Comparison of ENCODE assay signal across 1 cellular context in the genomic region with DNA sequence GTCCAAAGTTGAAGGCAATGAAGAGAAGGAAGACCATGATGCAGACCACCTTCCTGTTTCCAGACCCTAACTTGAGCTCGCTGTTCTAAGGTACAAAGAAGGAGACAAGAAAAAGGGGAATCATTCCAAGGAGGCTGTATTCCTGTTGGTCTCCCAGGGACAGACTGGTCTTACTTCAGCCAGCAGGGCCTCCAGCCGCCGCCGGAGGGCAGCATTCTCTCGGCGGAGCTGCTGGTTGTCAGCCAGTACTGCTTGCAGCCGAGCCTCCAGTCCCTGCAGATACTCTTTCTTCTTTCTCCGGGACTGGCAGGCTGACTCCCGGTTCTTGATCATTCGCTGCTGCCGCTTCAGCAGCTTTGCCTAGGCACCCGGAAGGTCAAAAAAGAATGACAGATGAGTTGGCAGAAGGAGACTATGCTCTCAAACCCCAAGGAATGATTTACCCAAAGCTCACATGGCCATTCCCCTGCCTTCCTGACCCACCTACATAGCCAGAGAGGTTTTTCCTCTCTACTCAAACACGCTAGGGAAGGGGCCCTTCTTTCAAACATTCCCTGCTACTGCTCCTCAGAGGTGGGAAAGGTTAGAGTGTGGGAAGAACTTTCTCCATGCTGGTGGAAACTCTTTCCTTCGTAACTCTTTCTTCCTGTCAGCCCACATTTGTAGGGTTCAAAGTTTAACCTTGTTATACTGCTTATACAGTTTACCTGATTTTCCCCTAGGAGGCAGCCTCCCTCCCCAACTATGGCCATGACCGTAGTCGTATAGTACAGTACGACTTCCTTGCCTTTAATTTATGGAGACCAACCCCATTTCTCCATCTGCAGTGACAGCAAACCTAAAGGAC.
TF ChIP-seq lines count a peak whose summit lies in the region.

No MANE protein-coding gene starts in this region.

TF ChIP-seq in HepG2, 621 proteins besides CTCF, POLR2A, EP300 and RAD21 (continued from another document and continues in another):
- TF ChIP-seq, protein P1, sequence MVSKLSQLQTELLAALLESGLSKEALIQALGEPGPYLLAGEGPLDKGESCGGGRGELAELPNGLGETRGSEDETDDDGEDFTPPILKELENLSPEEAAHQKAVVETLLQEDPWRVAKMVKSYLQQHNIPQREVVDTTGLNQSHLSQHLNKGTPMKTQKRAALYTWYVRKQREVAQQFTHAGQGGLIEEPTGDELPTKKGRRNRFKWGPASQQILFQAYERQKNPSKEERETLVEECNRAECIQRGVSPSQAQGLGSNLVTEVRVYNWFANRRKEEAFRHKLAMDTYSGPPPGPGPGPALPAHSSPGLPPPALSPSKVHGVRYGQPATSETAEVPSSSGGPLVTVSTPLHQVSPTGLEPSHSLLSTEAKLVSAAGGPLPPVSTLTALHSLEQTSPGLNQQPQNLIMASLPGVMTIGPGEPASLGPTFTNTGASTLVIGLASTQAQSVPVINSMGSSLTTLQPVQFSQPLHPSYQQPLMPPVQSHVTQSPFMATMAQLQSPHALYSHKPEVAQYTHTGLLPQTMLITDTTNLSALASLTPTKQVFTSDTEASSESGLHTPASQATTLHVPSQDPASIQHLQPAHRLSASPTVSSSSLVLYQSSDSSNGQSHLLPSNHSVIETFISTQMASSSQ (IDR thresholded peaks at IDR 0.05; ENCODE audit: low read depth) = no peak
- TF ChIP-seq, protein P1 (CRISPR knock-in tag; IDR thresholded peaks at IDR 0.05; ENCODE audit: borderline replicate concordance) = no peak
- TF ChIP-seq, protein P2, sequence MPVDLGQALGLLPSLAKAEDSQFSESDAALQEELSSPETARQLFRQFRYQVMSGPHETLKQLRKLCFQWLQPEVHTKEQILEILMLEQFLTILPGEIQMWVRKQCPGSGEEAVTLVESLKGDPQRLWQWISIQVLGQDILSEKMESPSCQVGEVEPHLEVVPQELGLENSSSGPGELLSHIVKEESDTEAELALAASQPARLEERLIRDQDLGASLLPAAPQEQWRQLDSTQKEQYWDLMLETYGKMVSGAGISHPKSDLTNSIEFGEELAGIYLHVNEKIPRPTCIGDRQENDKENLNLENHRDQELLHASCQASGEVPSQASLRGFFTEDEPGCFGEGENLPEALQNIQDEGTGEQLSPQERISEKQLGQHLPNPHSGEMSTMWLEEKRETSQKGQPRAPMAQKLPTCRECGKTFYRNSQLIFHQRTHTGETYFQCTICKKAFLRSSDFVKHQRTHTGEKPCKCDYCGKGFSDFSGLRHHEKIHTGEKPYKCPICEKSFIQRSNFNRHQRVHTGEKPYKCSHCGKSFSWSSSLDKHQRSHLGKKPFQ (CRISPR knock-in tag; IDR thresholded peaks at IDR 0.05; ENCODE audit: insufficient replicate concordance) = no peak
- TF ChIP-seq MYC (CRISPR knock-in tag; IDR thresholded peaks at IDR 0.05; ENCODE audit: borderline replicate concordance) (peak; percentile 83), ZNF510 (CRISPR knock-in tag; IDR thresholded peaks at IDR 0.05; ENCODE audit: low read depth) (no peak), ZNF672 (CRISPR knock-in tag; IDR thresholded peaks at IDR 0.05) (no peak), HNRNPL (IDR thresholded peaks at IDR 0.05; ENCODE audit: low read depth, low read length) (no peak), HDAC1 (CRISPR knock-in tag; IDR thresholded peaks at IDR 0.05) (peak; percentile 58; the same call in 1 of the 2 replicates), GTF2F1 (IDR thresholded peaks at IDR 0.05; ENCODE audit: low read length) (no peak), SPEN (CRISPR knock-in tag; IDR thresholded peaks at IDR 0.05; ENCODE audit: low read depth) (no peak; the same call in 1 of the 2 replicates), KLF12 (CRISPR knock-in tag; IDR thresholded peaks at IDR 0.05; ENCODE audit: borderline replicate concordance) (peak; percentile 95), ZNF10 (CRISPR knock-in tag; IDR thresholded peaks at IDR 0.05; ENCODE audit: borderline replicate concordance, low read depth) (no peak), MIXL1 (CRISPR knock-in tag; IDR thresholded peaks at IDR 0.05) (0 out of 2 replicates have a peak, but pooled peaks have one; percentile 18), ZNF724P (CRISPR knock-in tag; IDR thresholded peaks at IDR 0.05; ENCODE audit: borderline replicate concordance) (no peak; the same call in 1 of the 2 replicates), ZMYM3 (CRISPR knock-in tag; IDR thresholded peaks at IDR 0.05) (no peak), HIC2 (CRISPR knock-in tag; IDR thresholded peaks at IDR 0.05; ENCODE audit: low read depth) (no peak), ZNF792 (CRISPR knock-in tag; IDR thresholded peaks at IDR 0.05) (peak; percentile 52; the same call in 1 of the 2 replicates), PHF20 (CRISPR knock-in tag; IDR thresholded peaks at IDR 0.05) (peak; percentile 17; the same call in 1 of the 2 replicates), YEATS2 (CRISPR knock-in tag; IDR thresholded peaks at IDR 0.05; ENCODE audit: borderline replicate concordance) (peak; percentile 70; the same call in 1 of the 2 replicates), GRHL1 (CRISPR knock-in tag; conservative IDR thresholded peaks at IDR 0.05) (no peak), ZNF496 (CRISPR knock-in tag; IDR thresholded peaks at IDR 0.05; ENCODE audit: insufficient replicate concordance) (no peak), ZBTB37 (CRISPR knock-in tag; IDR thresholded peaks at IDR 0.05) (no peak), PHF8 (CRISPR knock-in tag; IDR thresholded peaks at IDR 0.05) (peak; percentile 28), SMAD9 (CRISPR knock-in tag; IDR thresholded peaks at IDR 0.05) (0 out of 2 replicates have a peak, but pooled peaks have one; percentile 33), SNAPC2 (CRISPR knock-in tag; IDR thresholded peaks at IDR 0.05) (0 out of 2 replicates have a peak, but pooled peaks have one; percentile 38), ZMYM2 (CRISPR knock-in tag; IDR thresholded peaks at IDR 0.05) (no peak), TEAD2 (CRISPR knock-in tag; IDR thresholded peaks at IDR 0.05) (0 out of 2 replicates have a peak, but pooled peaks have one; percentile 51), HHEX (CRISPR knock-in tag; IDR thresholded peaks at IDR 0.05) (no peak), ZNF580 (CRISPR knock-in tag; IDR thresholded peaks at IDR 0.05; ENCODE audit: borderline replicate concordance, low read depth) (peak; percentile 50; the same call in 1 of the 2 replicates), FOXJ3 (CRISPR knock-in tag; IDR thresholded peaks at IDR 0.05; ENCODE audit: borderline replicate concordance) (0 out of 2 replicates have a peak, but pooled peaks have one; percentile 78), NCOA5 (CRISPR knock-in tag; IDR thresholded peaks at IDR 0.05) (no peak), JUN (CRISPR knock-in tag; IDR thresholded peaks at IDR 0.05) (no peak), ZNF781 (CRISPR knock-in tag; IDR thresholded peaks at IDR 0.05; ENCODE audit: borderline replicate concordance, not compliant biosample characterization) (no peak), ZFP41 (CRISPR knock-in tag; IDR thresholded peaks at IDR 0.05; ENCODE audit: borderline replicate concordance) (no peak), FOXA1 (IDR thresholded peaks at IDR 0.05) (no peak), FOXA1 (CRISPR knock-in tag; IDR thresholded peaks at IDR 0.05) (0 out of 2 replicates have a peak, but pooled peaks have one; percentile 15), HDAC2 (CRISPR knock-in tag; IDR thresholded peaks at IDR 0.05) (peak; percentile 38; the same call in 1 of the 2 replicates), MTF2 (CRISPR knock-in tag; IDR thresholded peaks at IDR 0.05; ENCODE audit: borderline replicate concordance) (no peak), SOX5 (CRISPR knock-in tag; IDR thresholded peaks at IDR 0.05; ENCODE audit: borderline replicate concordance) (0 out of 2 replicates have a peak, but pooled peaks have one; percentile 9), ASH2L (IDR thresholded peaks at IDR 0.05; ENCODE audit: insufficient read length, low read depth, low read length) (peak; percentile 92), GLI4 (CRISPR knock-in tag; IDR thresholded peaks at IDR 0.05; ENCODE audit: borderline replicate concordance) (no peak), SAP130 (CRISPR knock-in tag; IDR thresholded peaks at IDR 0.05; ENCODE audit: low read depth) (peak; percentile 86), NKX3-1 (CRISPR knock-in tag; IDR thresholded peaks at IDR 0.05) (no peak; the same call in 1 of the 2 replicates)
- TF ChIP-seq, protein P3, sequence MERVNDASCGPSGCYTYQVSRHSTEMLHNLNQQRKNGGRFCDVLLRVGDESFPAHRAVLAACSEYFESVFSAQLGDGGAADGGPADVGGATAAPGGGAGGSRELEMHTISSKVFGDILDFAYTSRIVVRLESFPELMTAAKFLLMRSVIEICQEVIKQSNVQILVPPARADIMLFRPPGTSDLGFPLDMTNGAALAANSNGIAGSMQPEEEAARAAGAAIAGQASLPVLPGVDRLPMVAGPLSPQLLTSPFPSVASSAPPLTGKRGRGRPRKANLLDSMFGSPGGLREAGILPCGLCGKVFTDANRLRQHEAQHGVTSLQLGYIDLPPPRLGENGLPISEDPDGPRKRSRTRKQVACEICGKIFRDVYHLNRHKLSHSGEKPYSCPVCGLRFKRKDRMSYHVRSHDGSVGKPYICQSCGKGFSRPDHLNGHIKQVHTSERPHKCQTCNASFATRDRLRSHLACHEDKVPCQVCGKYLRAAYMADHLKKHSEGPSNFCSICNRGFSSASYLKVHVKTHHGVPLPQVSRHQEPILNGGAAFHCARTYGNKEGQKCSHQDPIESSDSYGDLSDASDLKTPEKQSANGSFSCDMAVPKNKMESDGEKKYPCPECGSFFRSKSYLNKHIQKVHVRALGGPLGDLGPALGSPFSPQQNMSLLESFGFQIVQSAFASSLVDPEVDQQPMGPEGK (CRISPR knock-in tag; IDR thresholded peaks at IDR 0.05) = peak; percentile 47; the same call in 1 of the 2 replicates
- TF ChIP-seq, protein P4, sequence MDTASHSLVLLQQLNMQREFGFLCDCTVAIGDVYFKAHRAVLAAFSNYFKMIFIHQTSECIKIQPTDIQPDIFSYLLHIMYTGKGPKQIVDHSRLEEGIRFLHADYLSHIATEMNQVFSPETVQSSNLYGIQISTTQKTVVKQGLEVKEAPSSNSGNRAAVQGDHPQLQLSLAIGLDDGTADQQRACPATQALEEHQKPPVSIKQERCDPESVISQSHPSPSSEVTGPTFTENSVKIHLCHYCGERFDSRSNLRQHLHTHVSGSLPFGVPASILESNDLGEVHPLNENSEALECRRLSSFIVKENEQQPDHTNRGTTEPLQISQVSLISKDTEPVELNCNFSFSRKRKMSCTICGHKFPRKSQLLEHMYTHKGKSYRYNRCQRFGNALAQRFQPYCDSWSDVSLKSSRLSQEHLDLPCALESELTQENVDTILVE (CRISPR knock-in tag; IDR thresholded peaks at IDR 0.05) = peak; percentile 77; the same call in 1 of the 2 replicates
- TF ChIP-seq, protein P5, sequence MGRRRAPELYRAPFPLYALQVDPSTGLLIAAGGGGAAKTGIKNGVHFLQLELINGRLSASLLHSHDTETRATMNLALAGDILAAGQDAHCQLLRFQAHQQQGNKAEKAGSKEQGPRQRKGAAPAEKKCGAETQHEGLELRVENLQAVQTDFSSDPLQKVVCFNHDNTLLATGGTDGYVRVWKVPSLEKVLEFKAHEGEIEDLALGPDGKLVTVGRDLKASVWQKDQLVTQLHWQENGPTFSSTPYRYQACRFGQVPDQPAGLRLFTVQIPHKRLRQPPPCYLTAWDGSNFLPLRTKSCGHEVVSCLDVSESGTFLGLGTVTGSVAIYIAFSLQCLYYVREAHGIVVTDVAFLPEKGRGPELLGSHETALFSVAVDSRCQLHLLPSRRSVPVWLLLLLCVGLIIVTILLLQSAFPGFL (CRISPR knock-in tag; IDR thresholded peaks at IDR 0.05) = no peak
